8 cellular contexts compared by ENCODE assay signal in genomic region chr1:240691521-240692338, GRCh38.
DNase-seq lines count a peak whose midpoint lies in the region; ATAC-seq lines count a peak whose summit lies in the region.

No MANE protein-coding gene starts in this region.

- no peak for ATAC-seq in GM21723 (IDR thresholded peaks at IDR 0.05; ENCODE audit: unreplicated experiment)
- no peak for ATAC-seq in HG02763 (IDR thresholded peaks at IDR 0.05; ENCODE audit: unreplicated experiment)

- DNase-seq in activated naive CD4-positive, alpha-beta T cell treated with Interleukin-2 at 50 U/mL for 16 hours: peak; percentile 12
- DNase-seq in activated naive CD4-positive, alpha-beta T cell treated with anti-CD3 and anti-CD28 coated beads, Interleukin-2, amount 50 U/mL, for 16 hours: no peak
- DNase-seq in NCI-H460 (ENCODE audit: extremely low read depth, low read depth) (peak; percentile 76), cerebellar cortex (ENCODE audit: low spot score) (peak; percentile 58), midbrain (lab: John Stamatoyannopoulos, UW) (peak; percentile 51)
- no peak for DNase-seq in activated CD4-positive, CD25-positive, alpha-beta regulatory T cell (lab: John Stamatoyannopoulos, UW)

Comparison
In these comparisons a context has a peak if more than half of its experiments do, and no peak if none do; other contexts are left out.
1. DNase-seq: peak in activated naive CD4-positive, alpha-beta T cell treated with Interleukin-2 at 50 U/mL for 16 hours (single experiment), NCI-H460 (single experiment), cerebellar cortex (single experiment) and midbrain (single experiment); none in activated naive CD4-positive, alpha-beta T cell treated with anti-CD3 and anti-CD28 coated beads, Interleukin-2, amount 50 U/mL, for 16 hours (single experiment) and activated CD4-positive, CD25-positive, alpha-beta regulatory T cell (0 of 4).